Comparison of ENCODE assay signal across 30 cellular contexts in the genomic region with DNA sequence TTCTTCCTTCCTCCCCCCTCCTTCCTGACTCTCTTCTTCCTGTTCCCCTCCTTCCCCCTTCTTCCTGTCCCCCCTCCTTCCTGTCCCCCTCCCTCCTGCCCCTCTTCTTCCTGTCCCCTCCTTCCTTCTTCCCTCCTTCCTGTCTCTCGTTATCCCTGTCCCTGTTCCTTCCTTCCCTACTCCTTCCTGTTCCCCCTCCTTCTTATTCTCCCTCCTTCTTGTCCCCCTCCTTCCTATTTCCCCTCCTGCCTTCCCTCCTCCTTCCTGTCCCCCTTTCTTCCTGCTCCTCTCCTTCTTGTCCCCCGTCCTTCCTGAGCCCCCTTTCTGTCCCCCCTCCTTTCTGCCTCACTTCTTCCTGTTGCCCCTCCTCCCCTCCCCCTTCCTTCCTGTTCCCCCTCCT.
DNase-seq lines count a peak whose midpoint lies in the region; ATAC-seq and TF ChIP-seq lines count a peak whose summit lies in the region.
"Had no signal": no experiment of that assay in that cellular context is flagged by ENCODE, and none has a peak within 500 bp of the region (broad histone marks: within the 10 kb centered on the region; RNA-seq: fewer than 3 reads in every experiment).

No MANE protein-coding gene starts in this region.

- no peak overlapping the region for H3K4me3 ChIP-seq in left ventricle myocardium inferior
- H3K4me3 ChIP-seq in right cardiac atrium (ENCODE audit: low read length), result no peak overlapping the region
- no peak overlapping the region for H3K4me3 ChIP-seq in endodermal cell (ENCODE audit: low read length)
- H3K4me3 ChIP-seq in mesenchymal stem cell (ENCODE audit: insufficient read depth in 1 of 2, low read depth in 1 of 2, low read length in 2 of 2), result no peak overlapping the region
- H3K4me3 ChIP-seq: adrenal gland, BLaER1, GM12878, HAP-1, heart right ventricle, lower lobe of right lung, tibial nerve had no signal

- no peak for ATAC-seq in right cardiac atrium
- no peak for ATAC-seq in naive thymus-derived CD8-positive, alpha-beta T cell
- ATAC-seq: GM12878; lower lobe of right lung; stimulated activated naive CD8-positive, alpha-beta T cell treated with anti-CD3 and anti-CD28 coated beads, Interleukin-15, Interleukin-2, amounts not matched to agents 100 U/mL and 50 U/mL, for 24 hours had no signal

- WGBS in right cardiac atrium, result 30% methylated on average over 2 of the region's 2 CpGs
- WGBS in endodermal cell (ENCODE audit: insufficient coverage in 1 of 2, insufficient read length in 1 of 2), 2 experiments, result 85 to 92% methylated on average over 1 of the region's 2 CpGs
- 56% methylated on average over 2 of the region's 2 CpGs for WGBS in mesenchymal stem cell

- no peak overlapping the region for H3K4me3 Mint-ChIP-seq in activated naive CD8-positive, alpha-beta T cell treated with anti-CD3 and anti-CD28 coated beads for 36 hours
- H3K4me3 Mint-ChIP-seq in naive thymus-derived CD8-positive, alpha-beta T cell, result no peak overlapping the region
- H3K4me3 Mint-ChIP-seq in endodermal cell, result no peak overlapping the region
- H3K4me3 Mint-ChIP-seq: brain; T-helper 1 cell treated with Interleukin-12 subunit alpha and Interleukin-12 subunit beta and Interleukin-4 antibody, amounts not matched to agents 30 μg/mL and 1 μg/mL, for 36 hours had no signal

- no peak overlapping the region for H4K91ac ChIP-seq in mesenchymal stem cell (ENCODE audit: low read length)

- no peak overlapping the region for H2AK5ac ChIP-seq in mesenchymal stem cell (ENCODE audit: low read length, severe bottlenecking)

- H3K9me3 Mint-ChIP-seq in activated naive CD8-positive, alpha-beta T cell treated with anti-CD3 and anti-CD28 coated beads for 36 hours, result peaks cover 4% of the 10 kb centered on the region
- H3K9me3 Mint-ChIP-seq in naive thymus-derived CD8-positive, alpha-beta T cell, result peaks cover 0 to 12% (median 2%) of the 10 kb centered on the region in 9 donors
- peaks cover 11% of the 10 kb centered on the region for H3K9me3 Mint-ChIP-seq in endodermal cell

- H2BK12ac ChIP-seq in mesenchymal stem cell (ENCODE audit: low read length in 2 of 2), result no peak overlapping the region

- H3K4me1 Mint-ChIP-seq in activated naive CD8-positive, alpha-beta T cell treated with anti-CD3 and anti-CD28 coated beads for 36 hours, result no peaks in the 10 kb centered on the region
- H3K4me1 Mint-ChIP-seq in naive thymus-derived CD8-positive, alpha-beta T cell, result peaks cover 0 to 15% (median 10%) of the 10 kb centered on the region in 4 donors
- H3K4me1 Mint-ChIP-seq in endodermal cell, result peaks cover 4% of the 10 kb centered on the region

- H3K4me2 ChIP-seq in mesenchymal stem cell (ENCODE audit: low read length, poor library complexity, severe bottlenecking), result no peak overlapping the region
- H3K4me2 ChIP-seq: BLaER1, KMS-11 had no signal

- H3K27me3 ChIP-seq in left ventricle myocardium inferior (ENCODE audit: low read depth) (no peaks in the 10 kb centered on the region), right cardiac atrium (ENCODE audit: control insufficient read depth, insufficient read depth) (no peaks in the 10 kb centered on the region), endodermal cell (ENCODE audit: control insufficient read depth, insufficient read depth, low read length, poor library complexity, severe bottlenecking) (no peaks in the 10 kb centered on the region), mesenchymal stem cell (ENCODE audit: control insufficient read depth in 1 of 2, insufficient read depth in 1 of 2, low read length in 2 of 2) (no peaks in the 10 kb centered on the region)
- H3K27me3 ChIP-seq: adrenal gland, BLaER1, heart right ventricle, tibial nerve had no signal

- no peaks in the 10 kb centered on the region for H3K27me3 Mint-ChIP-seq in activated naive CD8-positive, alpha-beta T cell treated with anti-CD3 and anti-CD28 coated beads for 36 hours
- no peaks in the 10 kb centered on the region for H3K27me3 Mint-ChIP-seq in naive thymus-derived CD8-positive, alpha-beta T cell
- H3K27me3 Mint-ChIP-seq in endodermal cell (ENCODE audit: insufficient read depth), result no peaks in the 10 kb centered on the region

- no peak overlapping the region for H3K23ac ChIP-seq in mesenchymal stem cell (ENCODE audit: low read length in 2 of 2)

- H3K36me3 ChIP-seq in left ventricle myocardium inferior (no peaks in the 10 kb centered on the region), endodermal cell (ENCODE audit: control insufficient read depth, insufficient read depth, low read length) (peaks cover 3% of the 10 kb centered on the region), mesenchymal stem cell (ENCODE audit: control insufficient read depth in 1 of 2, insufficient read depth in 2 of 2, low read depth in 1 of 2, low read length in 2 of 2) (peaks cover 35 to 72% of the 10 kb centered on the region in 2 experiments)
- H3K36me3 ChIP-seq: adrenal gland, HAP-1, lower lobe of right lung had no signal

- H2AFZ ChIP-seq in mesenchymal stem cell (ENCODE audit: low read depth, low read length), result no peak overlapping the region

- peak overlapping the region in 1 of 2 experiments; percentile 22 for H3K18ac ChIP-seq in mesenchymal stem cell (ENCODE audit: low read depth in 1 of 2, low read length in 2 of 2)

- H3K4ac ChIP-seq in mesenchymal stem cell (ENCODE audit: low read depth in 1 of 2, low read length in 2 of 2), result no peak overlapping the region

- peaks cover 26% of the 10 kb centered on the region for H3K79me1 ChIP-seq in mesenchymal stem cell (replicated peaks; ENCODE audit: low read length, poor library complexity, severe bottlenecking)

- H4K8ac ChIP-seq in mesenchymal stem cell (ENCODE audit: low read length), result no peak overlapping the region

- no peaks in the 10 kb centered on the region for H3K36me3 Mint-ChIP-seq in activated naive CD8-positive, alpha-beta T cell treated with anti-CD3 and anti-CD28 coated beads for 36 hours
- H3K36me3 Mint-ChIP-seq in naive thymus-derived CD8-positive, alpha-beta T cell, result no peaks in the 10 kb centered on the region
- H3K36me3 Mint-ChIP-seq in endodermal cell (ENCODE audit: low read depth), result peaks cover 44% of the 10 kb centered on the region

- intact Hi-C loops in left ventricle myocardium inferior (cut with micrococcal nuclease) (no loop called here), right cardiac atrium (cut with DNase I) (loop anchor here in 1 of 4 donors (10.0 kb wide), 1 partner anchor 63 kb away; no protein-coding TSS in a partner anchor)

- no peak for TF ChIP-seq CTCF in left ventricle myocardium inferior (IDR thresholded peaks at IDR 0.05; ENCODE audit: borderline replicate concordance)
- TF ChIP-seq CTCF in endodermal cell (conservative IDR thresholded peaks at IDR 0.05), result no peak

- peak overlapping the region; percentile 63 for H3K27ac Mint-ChIP-seq in activated naive CD8-positive, alpha-beta T cell treated with anti-CD3 and anti-CD28 coated beads for 36 hours
- H3K27ac Mint-ChIP-seq in naive thymus-derived CD8-positive, alpha-beta T cell, result peak overlapping the region in 6 of 10 donors; percentile 18 to 91 (median 66)
- no peak overlapping the region for H3K27ac Mint-ChIP-seq in endodermal cell
- H3K27ac Mint-ChIP-seq: T-helper 1 cell treated with Interleukin-12 subunit alpha and Interleukin-12 subunit beta and Interleukin-4 antibody, amounts not matched to agents 30 μg/mL and 1 μg/mL, for 36 hours had no signal

- POLR2A ChIA-PET in naive thymus-derived CD8-positive, alpha-beta T cell (lab: Charles Lee), result no interaction called here

- no peak overlapping the region for H2BK15ac ChIP-seq in mesenchymal stem cell (ENCODE audit: low read depth, poor library complexity, severe bottlenecking)

- DNase-seq in left ventricle myocardium inferior (no peak), right cardiac atrium (no peak), KG1 (lab: John Stamatoyannopoulos, UW) (no peak), endodermal cell (no peak), anterior cingulate cortex (lab: John Stamatoyannopoulos, UW) (no peak), mesenchymal stem cell (no peak)
- no peak for DNase-seq in activated naive CD8-positive, alpha-beta T cell treated with anti-CD3 and anti-CD28 coated beads for 36 hours
- no peak for DNase-seq in naive thymus-derived CD8-positive, alpha-beta T cell
- DNase-seq: ACHN; activated CD4-positive, alpha-beta T cell treated with anti-CD3 and anti-CD28 coated beads for 1 hour; activated effector memory CD4-positive, alpha-beta T cell treated with anti-CD3 and anti-CD28 coated beads, Interleukin-2, amount 50 U/mL, for 16 hours; activated T-cell treated with anti-CD3 and anti-CD28 coated beads for 4 hours; adrenal gland; effector CD4-positive, alpha-beta T cell; erythroblast; heart right ventricle; kidney glomerular epithelial cell; lower lobe of right lung; NCI-H1417 treated with DMSO at 0.1 percent for 48 hours; NCI-H2081; NCI-H774; stimulated activated CD4-positive, alpha-beta T cell treated with anti-CD3 and anti-CD28 coated beads, Interleukin-15, amount 100 ng/mL, for 24 hours; stimulated activated naive CD8-positive, alpha-beta T cell treated with anti-CD3 and anti-CD28 coated beads, Interleukin-15, Interleukin-2, amounts not matched to agents 100 U/mL and 50 U/mL, for 24 hours had no signal

- H2BK5ac ChIP-seq in mesenchymal stem cell (ENCODE audit: low read depth, low read length, poor library complexity, severe bottlenecking), result no peak overlapping the region

- H3K9me3 ChIP-seq in left ventricle myocardium inferior (replicated peaks), result no peaks in the 10 kb centered on the region
- H3K9me3 ChIP-seq in right cardiac atrium (ENCODE audit: control insufficient read depth, low read length), result no peaks in the 10 kb centered on the region
- H3K9me3 ChIP-seq in endodermal cell (ENCODE audit: control insufficient read depth, low read length), result no peaks in the 10 kb centered on the region
- no peaks in the 10 kb centered on the region for H3K9me3 ChIP-seq in mesenchymal stem cell (ENCODE audit: control insufficient read depth, low read length)
- H3K9me3 ChIP-seq: adrenal gland, HAP-1, heart right ventricle, lower lobe of right lung, tibial nerve had no signal

- no peak overlapping the region for H2BK120ac ChIP-seq in mesenchymal stem cell (ENCODE audit: low read depth, low read length)

- H3K9ac ChIP-seq in endodermal cell (ENCODE audit: extremely low read depth, low read length, poor library complexity, severe bottlenecking) (no peak overlapping the region), mesenchymal stem cell (ENCODE audit: low read length) (no peak overlapping the region)
- H3K9ac ChIP-seq: BLaER1, KMS-11 had no signal

- H3K4me1 ChIP-seq in left ventricle myocardium inferior (peaks cover 39% of the 10 kb centered on the region), right cardiac atrium (ENCODE audit: control insufficient read depth, insufficient read depth, low read length) (peaks cover 2% of the 10 kb centered on the region), endodermal cell (ENCODE audit: control insufficient read depth, insufficient read depth, low read length) (no peaks in the 10 kb centered on the region), mesenchymal stem cell (ENCODE audit: control insufficient read depth, insufficient read depth, low read depth, low read length) (peaks cover 46% of the 10 kb centered on the region)
- H3K4me1 ChIP-seq: adrenal gland, HAP-1 had no signal

- H3K14ac ChIP-seq in mesenchymal stem cell (ENCODE audit: low read length in 2 of 2), result no peak overlapping the region

- peak overlapping the region; percentile 66 for H3K27ac ChIP-seq in left ventricle myocardium inferior (replicated peaks)
- no peak overlapping the region for H3K27ac ChIP-seq in right cardiac atrium (ENCODE audit: low read length)
- H3K27ac ChIP-seq in endodermal cell (ENCODE audit: low read depth, low read length), result no peak overlapping the region
- H3K27ac ChIP-seq in mesenchymal stem cell (ENCODE audit: low read length, poor library complexity, severe bottlenecking), result no peak overlapping the region
- H3K27ac ChIP-seq: adrenal gland, KMS-11, lower lobe of right lung had no signal
